Comparison of ENCODE assay signal across 1 cellular context in the genomic region with DNA sequence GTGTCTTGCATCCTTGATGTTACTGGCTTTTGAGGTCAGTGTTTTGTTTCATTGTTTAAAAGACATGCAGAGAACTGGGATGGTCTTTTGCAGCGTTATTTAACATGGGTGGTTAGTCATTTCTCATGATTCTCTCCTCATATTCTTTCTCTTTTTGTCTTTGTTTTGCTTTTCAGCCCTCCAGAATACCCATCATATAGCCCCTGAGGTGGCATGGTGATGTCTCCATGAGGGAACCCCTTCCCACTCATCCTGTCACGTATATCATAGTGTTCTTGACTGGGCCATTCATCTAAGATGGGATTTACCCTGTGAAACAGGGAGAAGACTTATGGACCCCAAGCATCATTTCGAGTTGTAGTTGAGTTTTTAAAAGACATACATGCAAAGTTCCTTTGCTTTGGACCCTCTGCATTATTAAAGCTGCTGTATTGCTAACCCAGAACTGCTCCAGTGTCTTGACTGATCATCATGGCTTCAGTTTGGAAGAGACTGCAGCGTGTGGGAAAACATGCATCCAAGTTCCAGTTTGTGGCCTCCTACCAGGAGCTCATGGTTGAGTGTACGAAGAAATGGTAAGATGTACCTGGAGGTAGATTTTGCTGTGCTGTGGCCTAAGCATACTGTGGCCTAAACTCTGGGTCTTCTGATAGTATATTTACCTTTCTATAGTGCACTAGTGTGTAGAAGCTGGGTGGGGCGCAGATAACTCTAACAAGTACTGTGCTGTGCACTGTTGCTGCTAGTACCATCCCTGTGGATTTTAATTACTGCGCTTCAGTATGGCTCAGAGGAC.
TF ChIP-seq lines count a peak whose summit lies in the region.

No MANE protein-coding gene starts in this region.

TF ChIP-seq in WTC11, 78 proteins besides CTCF, POLR2A, EP300 and RAD21 (continued from another document):
- TF ChIP-seq OVOL2 (CRISPR knock-in tag; IDR thresholded peaks at IDR 0.05; ENCODE audit: borderline replicate concordance) (no peak), FOXK1 (CRISPR knock-in tag; IDR thresholded peaks at IDR 0.05) (no peak), ZBTB21 (CRISPR knock-in tag; IDR thresholded peaks at IDR 0.05; ENCODE audit: borderline replicate concordance) (no peak)
TF ChIP-seq in WTC11: peak in this region for 0.
